21 cellular contexts compared by ENCODE assay signal in the genomic region with DNA sequence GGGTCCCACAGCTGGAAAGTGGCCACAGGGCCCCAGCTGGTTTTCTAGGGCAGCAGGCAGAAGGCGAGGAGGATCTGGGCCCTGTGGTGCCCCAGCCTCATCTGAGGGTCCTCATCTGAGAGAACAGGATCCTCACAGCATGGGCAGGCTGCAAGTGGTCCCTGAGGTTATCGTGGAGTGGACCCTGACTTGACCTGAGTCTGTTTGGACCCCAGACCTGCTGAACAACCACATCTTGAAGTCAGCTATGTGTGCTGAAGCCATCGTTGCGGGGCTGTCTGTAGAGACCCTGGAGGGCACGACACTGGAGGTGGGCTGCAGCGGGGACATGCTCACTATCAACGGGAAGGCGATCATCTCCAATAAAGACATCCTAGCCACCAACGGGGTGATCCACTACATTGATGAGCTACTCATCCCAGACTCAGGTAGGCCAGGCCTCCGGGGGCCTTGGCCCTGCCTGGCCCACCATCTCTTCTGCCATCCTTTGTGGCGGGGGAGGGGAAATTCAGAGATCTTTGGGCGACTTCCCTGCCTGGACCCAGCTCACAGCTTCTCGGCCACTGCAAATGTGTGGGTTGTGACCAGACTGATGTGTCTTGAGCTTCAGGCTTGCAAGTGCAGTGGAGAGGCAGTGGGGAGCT. TPM values are rescaled to one million over a fixed set of nuclear protein-coding genes. Genes with fewer than 3 reads are reported as not detected.
A peak's percentile ranks its signal among the peaks of the same experiment; 100 is the strongest.
DNase-seq lines count a peak whose midpoint lies in the region; ATAC-seq, FAIRE-seq and TF ChIP-seq lines count a peak whose summit lies in the region.
"Had no signal": no experiment of that assay in that cellular context is flagged by ENCODE, and none has a peak within 500 bp of the region (broad histone marks: within the 10 kb centered on the region; RNA-seq: fewer than 3 reads in every experiment).

No MANE protein-coding gene starts in this region.

- no peak overlapping the region for H2AFZ ChIP-seq in GM23248
- no peak overlapping the region for H2AFZ ChIP-seq in HepG2 (ENCODE audit: low read length)
- no peak overlapping the region for H2AFZ ChIP-seq in smooth muscle cell (ENCODE audit: low read depth)

- H3K79me2 ChIP-seq in GM23248 (ENCODE audit: insufficient read depth) (0 out of 2 replicates have a peak, but pooled peaks cover 4% of the 10 kb centered on the region), HepG2 (ENCODE audit: insufficient read depth, low read length) (no peaks in the 10 kb centered on the region), smooth muscle cell (ENCODE audit: low read depth) (peaks cover 2% of the 10 kb centered on the region)

- no peak for DNase-seq in GM23248
- DNase-seq in adipocyte (ENCODE audit: low read depth), result no peak
- no peak for DNase-seq in HepG2 (ENCODE audit: low spot score)
- no peak for DNase-seq in smooth muscle cell (lab: John Stamatoyannopoulos, UW; ENCODE audit: unreplicated experiment)
- DNase-seq in stimulated activated naive CD8-positive, alpha-beta T cell treated with anti-CD3 and anti-CD28 coated beads, Interleukin-15, Interleukin-2, amounts not matched to agents 100 U/mL and 50 U/mL, for 24 hours, result no peak
- no peak for DNase-seq in stimulated activated naive CD8-positive, alpha-beta T cell treated with anti-CD3 and anti-CD28 coated beads, Interleukin-15, amount 100 ng/mL, for 72 hours
- DNase-seq: activated CD8-positive, alpha-beta memory T cell treated with anti-CD3 and anti-CD28 coated beads, Interleukin-2, amount 10 ng/mL, durations not matched to agents 7 days and 5 days; activated gamma-delta T cell; amygdala; MM.1S; naive B cell; NCI-H1930; NCI-H510A treated with DMSO at 0.1 percent for 48 hours had no signal

- H3K9ac ChIP-seq in GM23248 (peak overlapping the region; percentile 61), adipocyte (ENCODE audit: low read length) (peak overlapping the region; percentile 35), HepG2 (ENCODE audit: insufficient read depth, low read depth, low read length) (peak overlapping the region; percentile 66), smooth muscle cell (ENCODE audit: low read depth) (peak overlapping the region; percentile 50)

- TF ChIP-seq CTCF in HepG2 (CRISPR knock-in tag; IDR thresholded peaks at IDR 0.05), result no peak
- no peak for TF ChIP-seq CTCF in smooth muscle cell (IDR thresholded peaks at IDR 0.05; ENCODE audit: borderline replicate concordance, insufficient read depth, poor library complexity, severe bottlenecking)
- no peak for TF ChIP-seq CTCF in gastroesophageal sphincter (IDR thresholded peaks at IDR 0.05)

- TF ChIP-seq EP300 in HepG2 (IDR thresholded peaks at IDR 0.05; ENCODE audit: low read depth in 2 of 2, low read length in 2 of 2) (no peak), HepG2 (CRISPR knock-in tag; IDR thresholded peaks at IDR 0.05; ENCODE audit: borderline replicate concordance) (no peak), gastroesophageal sphincter (IDR thresholded peaks at IDR 0.05) (no peak)

- no peaks in the 10 kb centered on the region for H3K4me1 Mint-ChIP-seq in stimulated activated naive CD8-positive, alpha-beta T cell treated with anti-CD3 and anti-CD28 coated beads, Interleukin-15, amount 100 ng/mL, for 72 hours
- H3K4me1 Mint-ChIP-seq: activated CD4-positive, alpha-beta T cell treated with anti-CD3 and anti-CD28 coated beads for 36 hours; activated CD8-positive, alpha-beta memory T cell treated with anti-CD3 and anti-CD28 coated beads, Interleukin-2, amount 10 ng/mL, durations not matched to agents 7 days and 5 days; naive B cell; stimulated activated memory B cell treated with anti-CD40 and anti-IgM and Interleukin-4, amounts not matched to agents 10 μg/mL and 1 μg/mL and 100 μg/mL, for 72 hours had no signal

- H4K20me1 ChIP-seq in GM23248 (ENCODE audit: insufficient read depth) (no peaks in the 10 kb centered on the region), HepG2 (ENCODE audit: insufficient read depth, low read length) (no peaks in the 10 kb centered on the region), smooth muscle cell (ENCODE audit: low read depth) (no peaks in the 10 kb centered on the region)

- H3K36me3 ChIP-seq in GM23248 (ENCODE audit: low read depth) (peaks cover 81% of the 10 kb centered on the region), adipocyte (ENCODE audit: control insufficient read depth, insufficient read depth, low read length, severe bottlenecking) (peaks cover 58% of the 10 kb centered on the region), HepG2 (replicated peaks in 1 of 2; ENCODE audit: control insufficient read depth in 1 of 2, insufficient read depth in 2 of 2, low read length in 2 of 2) (peaks cover 27 to 57% of the 10 kb centered on the region in 2 experiments), smooth muscle cell (ENCODE audit: low read depth) (peaks cover 8% of the 10 kb centered on the region), gastroesophageal sphincter (peaks cover 0 to 52% of the 10 kb centered on the region in 2 donors)
- H3K36me3 ChIP-seq: prostate gland had no signal

- H3K27ac ChIP-seq in GM23248 (peak overlapping the region; percentile 92), HepG2 (ENCODE audit: extremely low read length, insufficient read depth, low read length) (peak overlapping the region; percentile 94), smooth muscle cell (ENCODE audit: low read depth) (peak overlapping the region; percentile 95), gastroesophageal sphincter (peak overlapping the region in 1 of 4 donors; percentile 58)
- H3K27ac ChIP-seq: prostate gland had no signal

- POLR2A ChIA-PET in HepG2 (lab: Yijun Ruan, JAX), result interaction anchor here (0.9 to 7.9 kb wide), 19 partner anchors 9 to 162 kb away, joined by 3 to 129 read pairs (median 5); a partner anchor contains a TSS

- no TSS peak for BruUV-seq in HepG2 (replicated peaks; lab: Mats Ljungman, UMichigan)

- TF ChIP-seq RAD21 in HepG2 (CRISPR knock-in tag; IDR thresholded peaks at IDR 0.05), result no peak

- no peak; the same call in 2 of the 3 replicates for ATAC-seq in HepG2
- no peak for ATAC-seq in GM21717 (IDR thresholded peaks at IDR 0.05; ENCODE audit: unreplicated experiment)
- no peak for ATAC-seq in stimulated activated naive CD8-positive, alpha-beta T cell treated with anti-CD3 and anti-CD28 coated beads, Interleukin-15, Interleukin-2, amounts not matched to agents 100 U/mL and 50 U/mL, for 24 hours
- ATAC-seq in gastroesophageal sphincter, result no peak
- no peak for ATAC-seq in stimulated activated naive CD8-positive, alpha-beta T cell treated with anti-CD3 and anti-CD28 coated beads, Interleukin-15, amount 100 ng/mL, for 72 hours
- ATAC-seq: activated CD8-positive, alpha-beta memory T cell treated with anti-CD3 and anti-CD28 coated beads, Interleukin-2, amount 10 ng/mL, durations not matched to agents 7 days and 5 days; GM12878; stimulated activated memory B cell treated with anti-CD40 and anti-IgM and Interleukin-4, amounts not matched to agents 10 μg/mL and 1 μg/mL and 100 μg/mL, for 72 hours had no signal

- intact Hi-C loops in HepG2 (cut with micrococcal nuclease; ENCODE audit: unreplicated experiment), result loop anchor here (1.0 to 2.0 kb wide), 3 partner anchors 14 to 80 kb away; no protein-coding TSS in a partner anchor

- H3K27me3 ChIP-seq in GM23248 (replicated peaks; ENCODE audit: insufficient read depth) (no peaks in the 10 kb centered on the region), adipocyte (replicated peaks; ENCODE audit: control insufficient read depth, insufficient read depth, low read length) (no peaks in the 10 kb centered on the region), HepG2 (ENCODE audit: control insufficient read depth in 1 of 2, insufficient read depth in 2 of 2, low read length in 2 of 2) (no peaks in the 10 kb centered on the region), smooth muscle cell (ENCODE audit: low read depth) (no peaks in the 10 kb centered on the region), gastroesophageal sphincter (no peaks in the 10 kb centered on the region)

- H3F3A ChIP-seq in GM23248 (ENCODE audit: insufficient read depth), result peaks cover 98% of the 10 kb centered on the region
- peaks cover 82% of the 10 kb centered on the region for H3F3A ChIP-seq in smooth muscle cell (ENCODE audit: low read depth)

- H3K4me3 ChIP-seq in GM23248 (no peak overlapping the region), adipocyte (ENCODE audit: low read length) (no peak overlapping the region), HepG2 (replicated peaks in 1 of 3; ENCODE audit: insufficient read depth in 1 of 3, low read depth in 2 of 3, low read length in 3 of 3) (no peak overlapping the region; a peak in 1 of 6 replicates), smooth muscle cell (no peak overlapping the region), gastroesophageal sphincter (no peak overlapping the region)
- H3K4me3 ChIP-seq: GM12878, prostate gland had no signal

- no peak for FAIRE-seq in HepG2 (lab: Jason Lieb, UNC)
- FAIRE-seq: endometrium, G401.6, GM12878 had no signal

- H3K9me3 Mint-ChIP-seq in stimulated activated naive CD8-positive, alpha-beta T cell treated with anti-CD3 and anti-CD28 coated beads, Interleukin-15, amount 100 ng/mL, for 72 hours, result no peaks in the 10 kb centered on the region
- H3K9me3 Mint-ChIP-seq: naive B cell; stimulated activated memory B cell treated with anti-CD40 and anti-IgM and Interleukin-4, amounts not matched to agents 10 μg/mL and 1 μg/mL and 100 μg/mL, for 72 hours had no signal

- CTCF ChIA-PET in HepG2 (lab: Yijun Ruan, JAX; ENCODE audit: low intra/inter-chr PET ratio, low total read pairs), result interaction anchor here (1.5 kb wide), 1 partner anchor 79 kb away, joined by 3 read pairs; no protein-coding TSS in a partner anchor

- in situ Hi-C loops in GM23248 (cut with MboI), result no loop called here
- in situ Hi-C loops in HepG2 (cut with HindIII; ENCODE audit: extremely low pct_ligation_motif_present, low pct_unique_long_range_greater_than_20kb), result no loop called here

- WGBS in GM23248 (ENCODE audit: low coverage in 1 of 2, low lambda C conversion rate in 2 of 2, missing lambda C conversion rate in 2 of 2), 2 experiments, result 91 to 92% methylated on average over 12 to 13 of the region's 13 CpGs
- WGBS in HepG2 (ENCODE audit: low lambda C conversion rate), result 88% methylated on average over 4 of the region's 13 CpGs
- 89% methylated on average over 13 of the region's 13 CpGs for WGBS in smooth muscle cell (ENCODE audit: low lambda C conversion rate)
- 100% methylated on average over 3 of the region's 13 CpGs; no CpG with 5 or more reads in 1 of the 2 donors for WGBS in gastroesophageal sphincter (ENCODE audit: low coverage in 1 of 2), 2 donors

- H3K4me2 ChIP-seq in GM23248 (ENCODE audit: unreplicated experiment) (peak overlapping the region; percentile 23), HepG2 (ENCODE audit: low read depth, low read length) (peak overlapping the region; percentile 52), smooth muscle cell (peak overlapping the region; percentile 37)

- no peaks in the 10 kb centered on the region for H3K9me2 ChIP-seq in GM23248 (ENCODE audit: insufficient read depth)

- H3K4me1 ChIP-seq in GM23248 (ENCODE audit: insufficient read depth) (peaks cover 57% of the 10 kb centered on the region), adipocyte (ENCODE audit: control insufficient read depth, insufficient read depth, low read length) (peaks cover 46% of the 10 kb centered on the region), HepG2 (ENCODE audit: insufficient read depth, low read length) (peaks cover 66% of the 10 kb centered on the region), smooth muscle cell (ENCODE audit: low read depth) (peaks cover 23% of the 10 kb centered on the region), gastroesophageal sphincter (peaks cover 9 to 33% (median 9%) of the 10 kb centered on the region in 3 donors)
- H3K4me1 ChIP-seq: prostate gland had no signal

- no peaks in the 10 kb centered on the region for H3K9me3 ChIP-seq in GM23248 (ENCODE audit: low read depth)
- H3K9me3 ChIP-seq in adipocyte (ENCODE audit: control insufficient read depth, low read length), result no peaks in the 10 kb centered on the region
- no peaks in the 10 kb centered on the region for H3K9me3 ChIP-seq in HepG2 (ENCODE audit: low read length)
- H3K9me3 ChIP-seq in smooth muscle cell (replicated peaks; ENCODE audit: low read depth), result no peaks in the 10 kb centered on the region
- H3K9me3 ChIP-seq in gastroesophageal sphincter, result no peaks in the 10 kb centered on the region
- H3K9me3 ChIP-seq: prostate gland had no signal

- peaks cover 6% of the 10 kb centered on the region for H3K27me3 Mint-ChIP-seq in stimulated activated naive CD8-positive, alpha-beta T cell treated with anti-CD3 and anti-CD28 coated beads, Interleukin-15, amount 100 ng/mL, for 72 hours

- TF ChIP-seq POLR2A in HepG2 (IDR thresholded peaks at IDR 0.05; ENCODE audit: insufficient read depth in 1 of 2, low read depth in 2 of 2, low read length in 2 of 2) (0 out of 4 replicates have a peak, but pooled peaks of 1 of the 2 experiments have one; percentile 16), gastroesophageal sphincter (IDR thresholded peaks at IDR 0.05) (no peak)

- H3K4me3 Mint-ChIP-seq in stimulated activated naive CD8-positive, alpha-beta T cell treated with anti-CD3 and anti-CD28 coated beads, Interleukin-15, amount 100 ng/mL, for 72 hours, result no peak overlapping the region
- H3K4me3 Mint-ChIP-seq: activated CD4-positive, alpha-beta T cell treated with anti-CD3 and anti-CD28 coated beads for 36 hours; activated CD8-positive, alpha-beta memory T cell treated with anti-CD3 and anti-CD28 coated beads, Interleukin-2, amount 10 ng/mL, durations not matched to agents 7 days and 5 days; stimulated activated memory B cell treated with anti-CD40 and anti-IgM and Interleukin-4, amounts not matched to agents 10 μg/mL and 1 μg/mL and 100 μg/mL, for 72 hours had no signal

- H3K27ac Mint-ChIP-seq in stimulated activated naive CD8-positive, alpha-beta T cell treated with anti-CD3 and anti-CD28 coated beads, Interleukin-15, amount 100 ng/mL, for 72 hours, result peak overlapping the region in 1 of 2 donors; percentile 39
- H3K27ac Mint-ChIP-seq: activated CD4-positive, alpha-beta T cell treated with anti-CD3 and anti-CD28 coated beads for 36 hours; activated CD8-positive, alpha-beta memory T cell treated with anti-CD3 and anti-CD28 coated beads, Interleukin-2, amount 10 ng/mL, durations not matched to agents 7 days and 5 days; stimulated activated memory B cell treated with anti-CD40 and anti-IgM and Interleukin-4, amounts not matched to agents 10 μg/mL and 1 μg/mL and 100 μg/mL, for 72 hours had no signal

RNA-seq across cellular contexts. Expression of a gene that starts 24.0 kb away (rescaled TPM):
- total RNA-seq in GM23248 (2014; rRNA removed; shearing (Covaris generic)), result 7,109 and 7,351 TPM in 2 replicates
- polyA plus RNA-seq in GM23248 (2016; fragmentation: Nextera tagmentation; extraction: Ambion mirVana) (7,159 and 7,358 TPM in 2 replicates), HepG2 (2011; rRNA removed) (441 and 457 TPM in 2 replicates), smooth muscle cell (2,505 and 2,991 TPM in 2 replicates)
- total RNA-seq in HepG2 (2016; rRNA removed; fragmentation: Illumina TruSeq; extraction: Trizol) (138 and 275 TPM in 2 replicates), smooth muscle cell (2,635 and 2,673 TPM in 2 replicates), gastroesophageal sphincter (100 to 1,000 TPM in 3 of 4 donors, 10 to 100 TPM in 1; 29.0 to 159 (median 112) TPM)
- 50.3 and 55.8 TPM in 2 replicates for total RNA-seq in HepG2 (2016; cell fraction: cytosol; rRNA removed; fragmentation: Illumina TruSeq; extraction: Trizol; ENCODE audit: low read depth)
- 131 and 276 TPM in 2 replicates for total RNA-seq in HepG2 (2016; cell fraction: insoluble cytoplasmic fraction; rRNA removed; fragmentation: Illumina TruSeq; extraction: Trizol)
- 113 and 131 TPM in 2 replicates for total RNA-seq in HepG2 (2016; cell fraction: membrane; rRNA removed; fragmentation: Illumina TruSeq; extraction: Trizol)
- 247 and 314 TPM in 2 replicates for total RNA-seq in HepG2 (2016; cell fraction: nucleus; rRNA removed; fragmentation: Illumina TruSeq; extraction: Trizol)
- polyA plus RNA-seq in HepG2 (2011; cell fraction: cytosol; rRNA removed), result 304 and 337 TPM in 2 replicates
- polyA plus RNA-seq in HepG2 (2011; cell fraction: nucleus; rRNA removed), result 658 and 897 TPM in 2 replicates
- polyA plus RNA-seq in HepG2 (2012), result 309 and 371 TPM in 2 replicates
- 43.1 and 46.7 TPM in 2 replicates for polyA plus RNA-seq in HepG2 (2016; cell fraction: cytosol; fragmentation: Illumina TruSeq; extraction: Trizol; ENCODE audit: low read depth)
- polyA plus RNA-seq in HepG2 (2016; cell fraction: insoluble cytoplasmic fraction; fragmentation: Illumina TruSeq; extraction: Trizol; ENCODE audit: low read depth), result 120 and 134 TPM in 2 replicates
- 83.1 and 98.3 TPM in 2 replicates for polyA plus RNA-seq in HepG2 (2016; cell fraction: membrane; fragmentation: Illumina TruSeq; extraction: Trizol; ENCODE audit: low read depth)
- 385 and 414 TPM in 2 replicates for polyA plus RNA-seq in HepG2 (2016; cell fraction: nucleus; fragmentation: Illumina TruSeq; extraction: Trizol; ENCODE audit: insufficient read depth, low read depth)
- polyA minus RNA-seq in HepG2 (2011; rRNA and poly(A)+ RNA removed; ENCODE audit: low replicate concordance), result 25.5 and 364 TPM in 2 replicates
- polyA minus RNA-seq in HepG2 (2011; cell fraction: cytosol; rRNA and poly(A)+ RNA removed), result 249 and 302 TPM in 2 replicates
- polyA minus RNA-seq in HepG2 (2011; cell fraction: nucleus; rRNA and poly(A)+ RNA removed), result 204 and 216 TPM in 2 replicates
- total RNA-seq: activated CD4-positive, alpha-beta T cell treated with anti-CD3 and anti-CD28 coated beads for 36 hours had no signal
